In genomic region chr12:15677207-15677606, GRCh38 we compare ENCODE assay signal across 2 cellular contexts.
TF ChIP-seq lines count a peak whose summit lies in the region.

No MANE protein-coding gene starts in this region.

TF ChIP-seq in GM23338, 12 proteins besides CTCF, POLR2A, EP300 and RAD21:
- TF ChIP-seq REST (IDR thresholded peaks at IDR 0.05; ENCODE audit: unreplicated experiment) (no peak), EZH2phosphoT487 (IDR thresholded peaks at IDR 0.05; ENCODE audit: unreplicated experiment) (no peak), JUNB (IDR thresholded peaks at IDR 0.05; ENCODE audit: unreplicated experiment) (no peak), POLR2AphosphoS5 (IDR thresholded peaks at IDR 0.05; ENCODE audit: low read depth) (no peak), CREB1 (CRISPR knock-in tag; IDR thresholded peaks at IDR 0.05; ENCODE audit: low read depth) (no peak), EZH2 (IDR thresholded peaks at IDR 0.05; ENCODE audit: low read depth, unreplicated experiment) (no peak)

TF ChIP-seq in WTC11, 78 proteins besides CTCF, POLR2A, EP300 and RAD21 (continued from another document):
- TF ChIP-seq CREM (CRISPR knock-in tag; IDR thresholded peaks at IDR 0.05) (no peak), AR (CRISPR knock-in tag; IDR thresholded peaks at IDR 0.05) (no peak), JAZF1 (CRISPR knock-in tag; IDR thresholded peaks at IDR 0.05) (no peak), NR2C2 (CRISPR knock-in tag; IDR thresholded peaks at IDR 0.05) (no peak), NR3C1 (CRISPR knock-in tag; conservative IDR thresholded peaks at IDR 0.05; ENCODE audit: low read depth) (no peak), ATF1 (CRISPR knock-in tag; IDR thresholded peaks at IDR 0.05) (no peak), FOXK1 (CRISPR knock-in tag; IDR thresholded peaks at IDR 0.05) (no peak)
- TF ChIP-seq, protein P1, sequence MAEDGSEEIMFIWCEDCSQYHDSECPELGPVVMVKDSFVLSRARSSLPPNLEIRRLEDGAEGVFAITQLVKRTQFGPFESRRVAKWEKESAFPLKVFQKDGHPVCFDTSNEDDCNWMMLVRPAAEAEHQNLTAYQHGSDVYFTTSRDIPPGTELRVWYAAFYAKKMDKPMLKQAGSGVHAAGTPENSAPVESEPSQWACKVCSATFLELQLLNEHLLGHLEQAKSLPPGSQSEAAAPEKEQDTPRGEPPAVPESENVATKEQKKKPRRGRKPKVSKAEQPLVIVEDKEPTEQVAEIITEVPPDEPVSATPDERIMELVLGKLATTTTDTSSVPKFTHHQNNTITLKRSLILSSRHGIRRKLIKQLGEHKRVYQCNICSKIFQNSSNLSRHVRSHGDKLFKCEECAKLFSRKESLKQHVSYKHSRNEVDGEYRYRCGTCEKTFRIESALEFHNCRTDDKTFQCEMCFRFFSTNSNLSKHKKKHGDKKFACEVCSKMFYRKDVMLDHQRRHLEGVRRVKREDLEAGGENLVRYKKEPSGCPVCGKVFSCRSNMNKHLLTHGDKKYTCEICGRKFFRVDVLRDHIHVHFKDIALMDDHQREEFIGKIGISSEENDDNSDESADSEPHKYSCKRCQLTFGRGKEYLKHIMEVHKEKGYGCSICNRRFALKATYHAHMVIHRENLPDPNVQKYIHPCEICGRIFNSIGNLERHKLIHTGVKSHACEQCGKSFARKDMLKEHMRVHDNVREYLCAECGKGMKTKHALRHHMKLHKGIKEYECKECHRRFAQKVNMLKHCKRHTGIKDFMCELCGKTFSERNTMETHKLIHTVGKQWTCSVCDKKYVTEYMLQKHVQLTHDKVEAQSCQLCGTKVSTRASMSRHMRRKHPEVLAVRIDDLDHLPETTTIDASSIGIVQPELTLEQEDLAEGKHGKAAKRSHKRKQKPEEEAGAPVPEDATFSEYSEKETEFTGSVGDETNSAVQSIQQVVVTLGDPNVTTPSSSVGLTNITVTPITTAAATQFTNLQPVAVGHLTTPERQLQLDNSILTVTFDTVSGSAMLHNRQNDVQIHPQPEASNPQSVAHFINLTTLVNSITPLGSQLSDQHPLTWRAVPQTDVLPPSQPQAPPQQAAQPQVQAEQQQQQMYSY (CRISPR knock-in tag; IDR thresholded peaks at IDR 0.05), result no peak
- TF ChIP-seq, protein P2, sequence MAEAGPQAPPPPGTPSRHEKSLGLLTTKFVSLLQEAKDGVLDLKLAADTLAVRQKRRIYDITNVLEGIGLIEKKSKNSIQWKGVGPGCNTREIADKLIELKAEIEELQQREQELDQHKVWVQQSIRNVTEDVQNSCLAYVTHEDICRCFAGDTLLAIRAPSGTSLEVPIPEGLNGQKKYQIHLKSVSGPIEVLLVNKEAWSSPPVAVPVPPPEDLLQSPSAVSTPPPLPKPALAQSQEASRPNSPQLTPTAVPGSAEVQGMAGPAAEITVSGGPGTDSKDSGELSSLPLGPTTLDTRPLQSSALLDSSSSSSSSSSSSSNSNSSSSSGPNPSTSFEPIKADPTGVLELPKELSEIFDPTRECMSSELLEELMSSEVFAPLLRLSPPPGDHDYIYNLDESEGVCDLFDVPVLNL (CRISPR knock-in tag; IDR thresholded peaks at IDR 0.05; ENCODE audit: borderline replicate concordance, low read depth), result no peak
- TF ChIP-seq, protein P3, sequence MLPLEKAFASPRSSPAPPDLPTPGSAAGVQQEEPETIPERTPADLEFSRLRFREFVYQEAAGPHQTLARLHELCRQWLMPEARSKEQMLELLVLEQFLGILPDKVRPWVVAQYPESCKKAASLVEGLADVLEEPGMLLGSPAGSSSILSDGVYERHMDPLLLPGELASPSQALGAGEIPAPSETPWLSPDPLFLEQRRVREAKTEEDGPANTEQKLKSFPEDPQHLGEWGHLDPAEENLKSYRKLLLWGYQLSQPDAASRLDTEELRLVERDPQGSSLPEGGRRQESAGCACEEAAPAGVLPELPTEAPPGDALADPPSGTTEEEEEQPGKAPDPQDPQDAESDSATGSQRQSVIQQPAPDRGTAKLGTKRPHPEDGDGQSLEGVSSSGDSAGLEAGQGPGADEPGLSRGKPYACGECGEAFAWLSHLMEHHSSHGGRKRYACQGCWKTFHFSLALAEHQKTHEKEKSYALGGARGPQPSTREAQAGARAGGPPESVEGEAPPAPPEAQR (CRISPR knock-in tag; IDR thresholded peaks at IDR 0.05), result no peak
